ENCODE assay signal across 23 cellular contexts in genomic region chr1:6630027-6630426, GRCh38. TPM values are rescaled to one million over a fixed set of nuclear protein-coding genes. Genes with fewer than 3 reads are reported as not detected.
DNase-seq lines count a peak whose midpoint lies in the region; ATAC-seq, FAIRE-seq and TF ChIP-seq lines count a peak whose summit lies in the region.
"Had no signal": no experiment of that assay in that cellular context is flagged by ENCODE, and none has a peak within 500 bp of the region (broad histone marks: within the 10 kb centered on the region; RNA-seq: fewer than 3 reads in every experiment).

No MANE protein-coding gene starts in this region.

- H3K79me2 ChIP-seq in astrocyte (ENCODE audit: insufficient read depth, low read length): peaks cover 34% of the 10 kb centered on the region

- CTCF ChIA-PET in RWPE1 (lab: Yijun Ruan, JAX): interaction anchor here (0.7 kb wide), 1 partner anchor 391 kb away, joined by 5 read pairs; no protein-coding TSS in a partner anchor

- no peak overlapping the region for H3K9ac ChIP-seq in astrocyte (ENCODE audit: low read length)

- H3K4me3 ChIP-seq in astrocyte (ENCODE audit: insufficient read depth, low read depth, low read length): no peak overlapping the region
- H3K4me3 ChIP-seq: A549 had no signal

- FAIRE-seq in astrocyte (lab: Jason Lieb, UNC): no peak
- FAIRE-seq: A549, D721Med, G401.6, GM12891, GM19239, H1 had no signal

- H3K4me2 ChIP-seq in astrocyte (ENCODE audit: low read length): no peak overlapping the region
- H3K4me2 ChIP-seq: A549 had no signal

- peaks cover 32% of the 10 kb centered on the region for H4K20me1 ChIP-seq in astrocyte (ENCODE audit: insufficient read depth, low read length)

- peaks cover 5% of the 10 kb centered on the region for H3K4me1 ChIP-seq in astrocyte (ENCODE audit: insufficient read depth, low read length)
- H3K4me1 ChIP-seq: BE2C had no signal

- H3K4me1 Mint-ChIP-seq in stimulated activated naive CD8-positive, alpha-beta T cell treated with anti-CD3 and anti-CD28 coated beads, Interleukin-15, amount 100 ng/mL, for 72 hours: peaks cover 24% of the 10 kb centered on the region
- peaks cover 1% of the 10 kb centered on the region for H3K4me1 Mint-ChIP-seq in astrocyte (ENCODE audit: low read depth, unreplicated experiment)
- H3K4me1 Mint-ChIP-seq in stimulated activated naive B cell treated with anti-CD40 and anti-IgM and Interleukin-4, amounts not matched to agents 10 μg/mL and 1 μg/mL and 100 μg/mL, for 72 hours: peaks cover 18 to 34% of the 10 kb centered on the region in 2 donors
- H3K4me1 Mint-ChIP-seq in HFFc6 (ENCODE audit: low read depth): peaks cover 14% of the 10 kb centered on the region

- no peaks in the 10 kb centered on the region for H3K27me3 ChIP-seq in astrocyte (ENCODE audit: insufficient read depth, low read length)
- H3K27me3 ChIP-seq: BE2C had no signal

- no peaks in the 10 kb centered on the region for H3K9me3 ChIP-seq in astrocyte (ENCODE audit: insufficient read depth, low read depth, low read length)
- H3K9me3 ChIP-seq: A549, BE2C had no signal

- H3K36me3 Mint-ChIP-seq in astrocyte (ENCODE audit: low read depth, unreplicated experiment) (peaks cover 19% of the 10 kb centered on the region), HFFc6 (ENCODE audit: low read depth) (peaks cover 25% of the 10 kb centered on the region)
- H3K36me3 Mint-ChIP-seq in stimulated activated naive B cell treated with anti-CD40 and anti-IgM and Interleukin-4, amounts not matched to agents 10 μg/mL and 1 μg/mL and 100 μg/mL, for 72 hours: peaks cover 33 to 49% of the 10 kb centered on the region in 2 donors

- H3K36me3 ChIP-seq in astrocyte (ENCODE audit: insufficient read depth, low read length): peaks cover 3% of the 10 kb centered on the region

- no peak overlapping the region for H3K4me3 Mint-ChIP-seq in stimulated activated naive CD8-positive, alpha-beta T cell treated with anti-CD3 and anti-CD28 coated beads, Interleukin-15, amount 100 ng/mL, for 72 hours
- H3K4me3 Mint-ChIP-seq in astrocyte (ENCODE audit: unreplicated experiment) (no peak overlapping the region), HFFc6 (no peak overlapping the region)
- H3K4me3 Mint-ChIP-seq in stimulated activated naive B cell treated with anti-CD40 and anti-IgM and Interleukin-4, amounts not matched to agents 10 μg/mL and 1 μg/mL and 100 μg/mL, for 72 hours: no peak overlapping the region
- H3K4me3 Mint-ChIP-seq: CD8-positive, alpha-beta T cell had no signal

- H3K27ac ChIP-seq in RWPE1: peak overlapping the region; percentile 35
- no peak overlapping the region for H3K27ac ChIP-seq in astrocyte (ENCODE audit: low read depth, low read length)
- H3K27ac ChIP-seq: A549, C4-2B had no signal

- peak overlapping the region; percentile 93 to 94 for H3K27ac Mint-ChIP-seq in stimulated activated naive CD8-positive, alpha-beta T cell treated with anti-CD3 and anti-CD28 coated beads, Interleukin-15, amount 100 ng/mL, for 72 hours
- H3K27ac Mint-ChIP-seq in astrocyte (ENCODE audit: unreplicated experiment): peak overlapping the region; percentile 29
- peak overlapping the region; percentile 14 for H3K27ac Mint-ChIP-seq in stimulated activated naive B cell treated with anti-CD40 and anti-IgM and Interleukin-4, amounts not matched to agents 10 μg/mL and 1 μg/mL and 100 μg/mL, for 72 hours
- H3K27ac Mint-ChIP-seq in HFFc6: no peak overlapping the region
- H3K27ac Mint-ChIP-seq: IgD-negative memory B cell had no signal

- H2AFZ ChIP-seq in astrocyte (ENCODE audit: low read depth, low read length): no peak overlapping the region

- TF ChIP-seq CTCF in RWPE1 (conservative IDR thresholded peaks at IDR 0.05; ENCODE audit: low read depth) (no peak), astrocyte (IDR thresholded peaks at IDR 0.05; ENCODE audit: insufficient read depth, low read depth, low read length) (no peak), HFFc6 (IDR thresholded peaks at IDR 0.05) (no peak)

- no peak for DNase-seq in stimulated activated naive CD8-positive, alpha-beta T cell treated with anti-CD3 and anti-CD28 coated beads, Interleukin-15, amount 100 ng/mL, for 72 hours
- DNase-seq in stimulated activated naive CD8-positive, alpha-beta T cell treated with anti-CD3 and anti-CD28 coated beads, Interleukin-15, Interleukin-2, amounts not matched to agents 100 U/mL and 50 U/mL, for 24 hours: no peak
- DNase-seq in RWPE1 (ENCODE audit: low spot score) (no peak), astrocyte (ENCODE audit: low read depth) (no peak), HFFc6 (no peak)
- no peak for DNase-seq in stimulated activated naive B cell treated with anti-CD40 and anti-IgM and Interleukin-4, amounts not matched to agents 10 μg/mL and 1 μg/mL and 100 μg/mL, for 72 hours
- DNase-seq: BE2C; CD8-positive, alpha-beta T cell; COR-L47; DMS153; DMS79 treated with DMSO at 0.1 percent for 48 hours; EL; HCEC 1CT had no signal

- no peak for ATAC-seq in stimulated activated naive CD8-positive, alpha-beta T cell treated with anti-CD3 and anti-CD28 coated beads, Interleukin-15, amount 100 ng/mL, for 72 hours
- no peak for ATAC-seq in stimulated activated naive CD8-positive, alpha-beta T cell treated with anti-CD3 and anti-CD28 coated beads, Interleukin-15, Interleukin-2, amounts not matched to agents 100 U/mL and 50 U/mL, for 24 hours
- no peak for ATAC-seq in stimulated activated naive B cell treated with anti-CD40 and anti-IgM and Interleukin-4, amounts not matched to agents 10 μg/mL and 1 μg/mL and 100 μg/mL, for 72 hours (replicated peaks)
- ATAC-seq in HG03469 (IDR thresholded peaks at IDR 0.05; ENCODE audit: unreplicated experiment) (no peak), GM18517 (IDR thresholded peaks at IDR 0.05; ENCODE audit: unreplicated experiment) (no peak)
- ATAC-seq: A549; CD8-positive, alpha-beta T cell had no signal

- no peaks in the 10 kb centered on the region for H3K9me3 Mint-ChIP-seq in stimulated activated naive CD8-positive, alpha-beta T cell treated with anti-CD3 and anti-CD28 coated beads, Interleukin-15, amount 100 ng/mL, for 72 hours
- H3K9me3 Mint-ChIP-seq in astrocyte (ENCODE audit: unreplicated experiment) (no peaks in the 10 kb centered on the region), HFFc6 (no peaks in the 10 kb centered on the region)
- H3K9me3 Mint-ChIP-seq in stimulated activated naive B cell treated with anti-CD40 and anti-IgM and Interleukin-4, amounts not matched to agents 10 μg/mL and 1 μg/mL and 100 μg/mL, for 72 hours: no peaks in the 10 kb centered on the region
- H3K9me3 Mint-ChIP-seq: CD8-positive, alpha-beta T cell; IgD-negative memory B cell had no signal

- POLR2A ChIA-PET in RWPE1 (lab: Yijun Ruan, JAX; ENCODE audit: low non-redundant PET): no interaction called here

- H3K27me3 Mint-ChIP-seq in stimulated activated naive CD8-positive, alpha-beta T cell treated with anti-CD3 and anti-CD28 coated beads, Interleukin-15, amount 100 ng/mL, for 72 hours: no peaks in the 10 kb centered on the region
- H3K27me3 Mint-ChIP-seq in astrocyte (ENCODE audit: low read depth, unreplicated experiment) (no peaks in the 10 kb centered on the region), HFFc6 (ENCODE audit: insufficient read depth) (peaks cover 4% of the 10 kb centered on the region)
- H3K27me3 Mint-ChIP-seq in stimulated activated naive B cell treated with anti-CD40 and anti-IgM and Interleukin-4, amounts not matched to agents 10 μg/mL and 1 μg/mL and 100 μg/mL, for 72 hours: no peaks in the 10 kb centered on the region
- H3K27me3 Mint-ChIP-seq: IgD-negative memory B cell had no signal

RNA-seq across cellular contexts. Expression of gene THAP3, which starts 5.4 kb away (rescaled TPM):
- 15.1 and 16.5 TPM in 2 replicates for total RNA-seq in astrocyte
- 10 to 100 TPM; 12.9 to 18.2 (median 16.2) TPM for total RNA-seq in HFFc6 (2021; fragmentation: NEBNext Ultra II Directional; extraction: Animal tissue kit (Norgen Biotek cat#: 25700))

RNA-seq across cellular contexts. Expression of gene PHF13, which starts 16.5 kb away (rescaled TPM):
- total RNA-seq in astrocyte: 23.7 and 24.7 TPM in 2 replicates
- total RNA-seq in HFFc6 (2021; fragmentation: NEBNext Ultra II Directional; extraction: Animal tissue kit (Norgen Biotek cat#: 25700)): 10 to 100 TPM; 18.0 to 19.9 (median 19.0) TPM

RNA-seq across cellular contexts. Expression of gene KLHL21, which starts 27.4 kb away (rescaled TPM):
- total RNA-seq in astrocyte: 39.7 and 42.3 TPM in 2 replicates
- total RNA-seq in HFFc6 (2021; fragmentation: NEBNext Ultra II Directional; extraction: Animal tissue kit (Norgen Biotek cat#: 25700)): 10 to 100 TPM; 21.1 to 31.5 (median 22.6) TPM

RNA-seq across cellular contexts. Expression of gene ZBTB48, which starts 50.2 kb away (rescaled TPM):
- 20.0 and 26.5 TPM in 2 replicates for total RNA-seq in astrocyte
- total RNA-seq in HFFc6 (2021; fragmentation: NEBNext Ultra II Directional; extraction: Animal tissue kit (Norgen Biotek cat#: 25700)): 10 to 100 TPM; 10.0 to 15.1 (median 11.3) TPM
